22 cellular contexts compared by ENCODE assay signal in the genomic region with DNA sequence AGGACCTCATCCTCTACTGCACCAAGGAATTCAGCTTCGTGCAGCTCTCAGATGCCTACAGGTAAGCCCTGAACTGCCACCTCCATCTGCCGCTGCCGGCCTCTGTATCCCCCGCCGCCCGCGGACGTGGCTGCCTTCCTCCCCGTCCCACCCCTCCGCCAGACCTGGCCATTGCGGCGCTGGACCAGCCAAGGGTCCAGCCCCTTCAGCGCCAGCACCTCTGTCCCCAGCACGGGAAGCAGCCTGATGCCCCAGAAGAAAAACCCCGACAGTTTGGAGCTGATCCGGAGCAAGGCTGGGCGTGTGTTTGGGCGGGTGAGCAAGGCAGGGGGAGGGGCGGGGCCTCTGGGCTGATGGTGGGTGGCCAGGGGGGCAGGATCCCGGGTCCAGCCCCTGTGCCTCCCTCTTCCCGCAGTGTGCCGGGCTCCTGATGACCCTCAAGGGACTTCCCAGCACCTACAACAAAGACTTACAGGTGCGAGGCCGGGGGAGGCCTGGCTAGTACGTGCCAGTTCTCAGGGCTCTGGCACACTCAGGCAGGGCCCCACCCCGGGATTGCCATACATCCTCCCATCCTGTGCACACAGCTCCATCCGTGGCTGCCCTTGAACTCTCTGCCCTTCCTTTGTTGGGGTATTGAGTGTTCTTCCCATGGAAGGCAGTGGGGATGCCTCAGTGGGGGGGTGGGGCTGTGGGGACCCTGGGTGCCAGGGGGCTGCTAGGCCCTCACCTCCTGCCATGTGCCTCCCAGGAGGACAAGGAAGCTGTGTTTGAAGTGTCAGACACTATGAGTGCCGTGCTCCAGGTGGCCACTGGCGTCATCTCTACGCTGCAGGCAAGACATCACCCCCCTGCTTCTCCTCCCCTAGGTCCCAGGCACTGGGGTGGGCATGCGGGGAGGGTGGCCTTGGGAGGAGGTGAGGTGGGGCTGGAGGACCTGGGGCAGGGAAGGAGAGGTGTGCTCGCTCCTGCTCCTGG.
"Had no signal": no experiment of that assay in that cellular context is flagged by ENCODE, and none has a peak within 500 bp of the region (broad histone marks: within the 10 kb centered on the region; RNA-seq: fewer than 3 reads in every experiment).

No MANE protein-coding gene starts in this region.

- H2AFZ ChIP-seq: hepatocyte had no signal

- H3K4me1 ChIP-seq: adrenal gland, ascending aorta, sigmoid colon, thyroid gland had no signal

- H3K4me2 ChIP-seq: hepatocyte had no signal

- H3K4me3 ChIP-seq: adrenal gland, ascending aorta, hepatocyte, sigmoid colon, thyroid gland had no signal

- H3K27me3 ChIP-seq: adrenal gland, ascending aorta, brain microvascular endothelial cell, hepatocyte, sigmoid colon, thyroid gland had no signal

- DNase-seq: activated CD4-positive, alpha-beta T cell treated with anti-CD3 and anti-CD28 coated beads, Interleukin-2, amount 10 ng/mL, durations not matched to agents 7 days and 5 days; activated CD4-positive, CD25-positive, alpha-beta regulatory T cell treated with anti-CD3 and anti-CD28 coated beads, Interleukin-2, amount 50 U/mL, for 72 hours; activated CD8-positive, alpha-beta T cell treated with anti-CD3 and anti-CD28 coated beads, Interleukin-2, amount 10 ng/mL, durations not matched to agents 7 days and 5 days; adrenal gland; brain microvascular endothelial cell; dermis blood vessel endothelial cell; effector CD8-positive, alpha-beta T cell; erythroblast; foreskin melanocyte; kidney glomerular epithelial cell; nephron progenitor cell; occipital lobe; sigmoid colon; stimulated activated CD4-positive, alpha-beta T cell treated with anti-CD3 and anti-CD28 coated beads, Interleukin-2, amount 100 ng/mL, for 48 hours; stimulated activated naive CD4-positive, alpha-beta T cell; substantia nigra; T-cell had no signal

- ATAC-seq: activated CD8-positive, alpha-beta T cell treated with anti-CD3 and anti-CD28 coated beads, Interleukin-2, amount 10 ng/mL, durations not matched to agents 7 days and 5 days; activated T-helper 17 cell treated with anti-CD3 and anti-CD28 coated beads, Interleukin-2, amount 50 U/mL, for 72 hours; T-cell had no signal

- H3K36me3 ChIP-seq: thyroid gland had no signal

- H3K27ac ChIP-seq: adrenal gland, ascending aorta, brain microvascular endothelial cell, hepatocyte, sigmoid colon, thyroid gland, VCaP had no signal

- H3K9me3 ChIP-seq: adrenal gland, ascending aorta, sigmoid colon, thyroid gland had no signal
